Comparison of ENCODE assay signal across 14 cellular contexts in genomic region chr17:73357318-73357717, GRCh38.
"Had no signal": no experiment of that assay in that cellular context is flagged by ENCODE, and none has a peak within 500 bp of the region (broad histone marks: within the 10 kb centered on the region; RNA-seq: fewer than 3 reads in every experiment).

No MANE protein-coding gene starts in this region.

- H3K4me1 Mint-ChIP-seq: activated B cell treated with CpG ODN at 0.5 μM for 24 hours; activated CD4-positive, alpha-beta T cell treated with anti-CD3 and anti-CD28 coated beads, Interleukin-2, amount 10 ng/mL, durations not matched to agents 24 days and 14 days; activated T-helper 17 cell treated with anti-CD3 and anti-CD28 coated beads, Interleukin-2, amount 50 U/mL, for 72 hours; T-helper 17 cell had no signal

- H3K27me3 ChIP-seq: adrenal gland, pancreas, thyroid gland, vagina had no signal

- H3K9me3 ChIP-seq: adrenal gland, pancreas, thyroid gland, vagina had no signal

- H3K27me3 Mint-ChIP-seq: activated B cell treated with CpG ODN at 0.5 μM for 24 hours; activated CD4-positive, alpha-beta T cell treated with anti-CD3 and anti-CD28 coated beads, Interleukin-2, amount 10 ng/mL, durations not matched to agents 24 days and 14 days; activated T-helper 17 cell treated with anti-CD3 and anti-CD28 coated beads, Interleukin-2, amount 50 U/mL, for 72 hours; T-helper 17 cell had no signal

- H3K27ac ChIP-seq: thyroid gland had no signal

- H3K27ac Mint-ChIP-seq: activated B cell treated with CpG ODN at 0.5 μM for 24 hours; activated CD4-positive, alpha-beta T cell treated with anti-CD3 and anti-CD28 coated beads, Interleukin-2, amount 10 ng/mL, durations not matched to agents 24 days and 14 days; activated T-helper 17 cell treated with anti-CD3 and anti-CD28 coated beads, Interleukin-2, amount 50 U/mL, for 72 hours; T-helper 17 cell had no signal

- H3K9me3 Mint-ChIP-seq: activated B cell treated with CpG ODN at 0.5 μM for 24 hours; activated CD4-positive, alpha-beta T cell treated with anti-CD3 and anti-CD28 coated beads, Interleukin-2, amount 10 ng/mL, durations not matched to agents 24 days and 14 days; activated T-helper 17 cell treated with anti-CD3 and anti-CD28 coated beads, Interleukin-2, amount 50 U/mL, for 72 hours had no signal

- DNase-seq: activated B cell treated with CpG ODN at 0.5 μM for 24 hours; activated CD4-positive, alpha-beta T cell treated with anti-CD3 and anti-CD28 coated beads, Interleukin-2, amount 10 ng/mL, durations not matched to agents 24 days and 14 days; activated naive CD4-positive, alpha-beta T cell treated with anti-CD3 and anti-CD28 coated beads, Interleukin-2, amount 50 U/mL, for 16 hours; glutamatergic neuron; mesendoderm; pancreas; retina; small intestine; T-helper 17 cell; thyroid gland had no signal

- H3K4me3 Mint-ChIP-seq: activated B cell treated with CpG ODN at 0.5 μM for 24 hours; activated CD4-positive, alpha-beta T cell treated with anti-CD3 and anti-CD28 coated beads, Interleukin-2, amount 10 ng/mL, durations not matched to agents 24 days and 14 days; activated T-helper 17 cell treated with anti-CD3 and anti-CD28 coated beads, Interleukin-2, amount 50 U/mL, for 72 hours; T-helper 17 cell had no signal

- H3K36me3 ChIP-seq: adrenal gland, pancreas, thyroid gland, vagina had no signal

- H3K4me3 ChIP-seq: adrenal gland, pancreas, thyroid gland, vagina had no signal

- ATAC-seq: activated T-helper 17 cell treated with anti-CD3 and anti-CD28 coated beads, Interleukin-2, amount 50 U/mL, for 72 hours; esophagus mucosa; T-helper 17 cell had no signal
